In genomic region chr3:29311805-29312204, GRCh38 we compare ENCODE assay signal across 27 cellular contexts. TPM values are rescaled to one million over a fixed set of nuclear protein-coding genes. Genes with fewer than 3 reads are reported as not detected.
DNase-seq lines count a peak whose midpoint lies in the region; ATAC-seq and TF ChIP-seq lines count a peak whose summit lies in the region.
"Had no signal": no experiment of that assay in that cellular context is flagged by ENCODE, and none has a peak within 500 bp of the region (broad histone marks: within the 10 kb centered on the region; RNA-seq: fewer than 3 reads in every experiment).

No MANE protein-coding gene starts in this region.

- BruUV-seq in OCI-LY7 (replicated peaks; lab: Mats Ljungman, UMichigan) = no TSS peak

- no peak overlapping the region for H3K27ac ChIP-seq in OCI-LY7 (ENCODE audit: low read depth, low read length, poor library complexity, severe bottlenecking)
- peak overlapping the region in 2 of 4 donors; percentile 17 to 47 for H3K27ac ChIP-seq in tibial nerve
- H3K27ac ChIP-seq: A549, colonic mucosa, foreskin keratinocyte, Peyer's patch, SJCRH30, vagina had no signal

- H3K9me3 ChIP-seq in OCI-LY7 (ENCODE audit: low read length) (no peaks in the 10 kb centered on the region), tibial nerve (no peaks in the 10 kb centered on the region)
- H3K9me3 ChIP-seq: A549, colonic mucosa, Peyer's patch, SJCRH30, vagina had no signal

- CTCF ChIA-PET in OCI-LY7 (lab: Charles Lee; ENCODE audit: unreplicated experiment) = no interaction called here

- no peaks in the 10 kb centered on the region for H4K20me1 ChIP-seq in OCI-LY7 (ENCODE audit: insufficient read depth, low read length)

- no peak overlapping the region for H3K4me3 Mint-ChIP-seq in HFFc6
- H3K4me3 Mint-ChIP-seq: activated naive CD8-positive, alpha-beta T cell; CD4-positive, alpha-beta T cell; natural killer cell treated with Interleukin-12 subunit alpha and Interleukin-12 subunit beta and Interleukin-15 and Interleukin-18, amount 100 ng/mL, for 72 hours; stimulated activated naive B cell treated with anti-CD40 and anti-IgM and Interleukin-4, amounts not matched to agents 10 μg/mL and 1 μg/mL and 100 μg/mL, for 72 hours had no signal

- DNase-seq in AG08395 (ENCODE audit: low spot score) (peak; percentile 6), OCI-LY7 (ENCODE audit: low spot score) (no peak), fibroblast of the aortic adventitia (ENCODE audit: low read depth) (peak; percentile 47), sciatic nerve (ENCODE audit: low spot score) (no peak), HFFc6 (no peak), tibial nerve (ENCODE audit: low spot score in 2 of 2) (no peak)
- DNase-seq in activated naive CD4-positive, alpha-beta T cell treated with anti-CD3 and anti-CD28 coated beads, Interleukin-2, amount 50 U/mL, for 72 hours (ENCODE audit: low spot score in 2 of 2) = no peak
- DNase-seq: activated CD4-positive, alpha-beta T cell treated with anti-CD3 and anti-CD28 coated beads for 48 hours; anterior cingulate cortex; CD4-positive, alpha-beta T cell; colonic mucosa; effector memory CD4-positive, alpha-beta T cell; foreskin keratinocyte; head of caudate nucleus; MV-4-11; NCI-H1436; NCI-H2081; NCI-H2227 treated with DMSO at 0.1 percent for 48 hours; NCI-H69; Peyer's patch; SJCRH30; stimulated activated naive B cell treated with anti-CD40 and anti-IgM and Interleukin-4, amounts not matched to agents 10 μg/mL and 1 μg/mL and 100 μg/mL, for 72 hours had no signal

- intact Hi-C loops in OCI-LY7 (cut with micrococcal nuclease; ENCODE audit: unreplicated experiment) (no loop called here), sciatic nerve (cut with DNase I) (no loop called here)

- TF ChIP-seq POLR2A in tibial nerve (IDR thresholded peaks at IDR 0.05) = no peak

- no peak overlapping the region for H3K27ac Mint-ChIP-seq in HFFc6
- no peak overlapping the region for H3K27ac Mint-ChIP-seq in activated naive CD4-positive, alpha-beta T cell treated with anti-CD3 and anti-CD28 coated beads, Interleukin-2, amount 50 U/mL, for 72 hours
- H3K27ac Mint-ChIP-seq: activated naive CD8-positive, alpha-beta T cell; CD4-positive, alpha-beta T cell; natural killer cell treated with Interleukin-12 subunit alpha and Interleukin-12 subunit beta and Interleukin-15 and Interleukin-18, amount 100 ng/mL, for 72 hours; stimulated activated naive B cell treated with anti-CD40 and anti-IgM and Interleukin-4, amounts not matched to agents 10 μg/mL and 1 μg/mL and 100 μg/mL, for 72 hours had no signal

- no peaks in the 10 kb centered on the region for H3K36me3 ChIP-seq in OCI-LY7 (ENCODE audit: insufficient read depth, low read length)
- no peaks in the 10 kb centered on the region for H3K36me3 ChIP-seq in tibial nerve
- H3K36me3 ChIP-seq: colonic mucosa, Peyer's patch, SJCRH30, vagina had no signal

- no peaks in the 10 kb centered on the region for H3K9me3 Mint-ChIP-seq in HFFc6
- H3K9me3 Mint-ChIP-seq in activated naive CD4-positive, alpha-beta T cell treated with anti-CD3 and anti-CD28 coated beads, Interleukin-2, amount 50 U/mL, for 72 hours = no peaks in the 10 kb centered on the region
- H3K9me3 Mint-ChIP-seq: CD4-positive, alpha-beta T cell; stimulated activated naive B cell treated with anti-CD40 and anti-IgM and Interleukin-4, amounts not matched to agents 10 μg/mL and 1 μg/mL and 100 μg/mL, for 72 hours had no signal

- no peak overlapping the region for H3K4me3 ChIP-seq in OCI-LY7 (ENCODE audit: low read depth, low read length, poor library complexity, severe bottlenecking)
- H3K4me3 ChIP-seq in fibroblast of the aortic adventitia (ENCODE audit: low read depth, low read length) = no peak overlapping the region
- no peak overlapping the region for H3K4me3 ChIP-seq in tibial nerve
- H3K4me3 ChIP-seq: A549, colonic mucosa, Peyer's patch, SJCRH30, vagina had no signal

- H3K27me3 Mint-ChIP-seq in HFFc6 (ENCODE audit: insufficient read depth) = peaks cover 2% of the 10 kb centered on the region; the same call in 1 of the 2 replicates
- H3K27me3 Mint-ChIP-seq: CD4-positive, alpha-beta T cell; natural killer cell treated with Interleukin-12 subunit alpha and Interleukin-12 subunit beta and Interleukin-15 and Interleukin-18, amount 100 ng/mL, for 72 hours; stimulated activated naive B cell treated with anti-CD40 and anti-IgM and Interleukin-4, amounts not matched to agents 10 μg/mL and 1 μg/mL and 100 μg/mL, for 72 hours had no signal

- no peak for TF ChIP-seq EP300 in tibial nerve (IDR thresholded peaks at IDR 0.05)

- H3K4me2 ChIP-seq in OCI-LY7 (ENCODE audit: low read length) = peak overlapping the region; percentile 21; the same call in 1 of the 2 replicates
- H3K4me2 ChIP-seq: A549 had no signal

- H2AFZ ChIP-seq in OCI-LY7 (ENCODE audit: low read length) = no peak overlapping the region

- H3K4me1 ChIP-seq in OCI-LY7 (ENCODE audit: insufficient read depth, low read length, poor library complexity, severe bottlenecking) (no peaks in the 10 kb centered on the region), tibial nerve (peaks cover 0 to 73% (median 21%) of the 10 kb centered on the region in 4 donors)
- H3K4me1 ChIP-seq: A549, colonic mucosa, foreskin keratinocyte, Peyer's patch, SJCRH30 had no signal

- ATAC-seq in sciatic nerve (peak; percentile 49), HG03457 (IDR thresholded peaks at IDR 0.05; ENCODE audit: unreplicated experiment) (no peak)
- no peak for ATAC-seq in activated naive CD4-positive, alpha-beta T cell treated with anti-CD3 and anti-CD28 coated beads, Interleukin-2, amount 50 U/mL, for 72 hours
- ATAC-seq: A549; foreskin keratinocyte; natural killer cell treated with Interleukin-12 subunit alpha and Interleukin-12 subunit beta and Interleukin-15 and Interleukin-18, amount 100 ng/mL, for 72 hours; stimulated activated naive B cell treated with anti-CD40 and anti-IgM and Interleukin-4, amounts not matched to agents 10 μg/mL and 1 μg/mL and 100 μg/mL, for 72 hours had no signal

- TF ChIP-seq CTCF in OCI-LY7 (conservative IDR thresholded peaks at IDR 0.05; ENCODE audit: low read length) = no peak
- no peak for TF ChIP-seq CTCF in fibroblast of the aortic adventitia (IDR thresholded peaks at IDR 0.05; ENCODE audit: insufficient read depth, low read length)
- TF ChIP-seq CTCF in HFFc6 (IDR thresholded peaks at IDR 0.05) = no peak
- no peak for TF ChIP-seq CTCF in tibial nerve (IDR thresholded peaks at IDR 0.05)

- no peaks in the 10 kb centered on the region for H3K79me2 ChIP-seq in OCI-LY7 (ENCODE audit: insufficient read depth, low read depth, low read length)

- H3K9me2 ChIP-seq in OCI-LY7 (ENCODE audit: insufficient read depth, low read length) = no peaks in the 10 kb centered on the region; the same call in 1 of the 2 replicates

- POLR2A ChIA-PET in OCI-LY7 (lab: Charles Lee) = no interaction called here

- WGBS in tibial nerve, 2 donors = 28 to 45% methylated on average over 3 of the region's 3 CpGs

- H3K27me3 ChIP-seq in tibial nerve = no peaks in the 10 kb centered on the region
- H3K27me3 ChIP-seq: colonic mucosa, foreskin keratinocyte, Peyer's patch, SJCRH30, vagina had no signal

- peaks cover 47% of the 10 kb centered on the region for H3K4me1 Mint-ChIP-seq in HFFc6 (ENCODE audit: low read depth)
- H3K4me1 Mint-ChIP-seq: stimulated activated naive B cell treated with anti-CD40 and anti-IgM and Interleukin-4, amounts not matched to agents 10 μg/mL and 1 μg/mL and 100 μg/mL, for 72 hours had no signal

- no peaks in the 10 kb centered on the region; the same call in 1 of the 2 replicates for H3K36me3 Mint-ChIP-seq in HFFc6 (ENCODE audit: low read depth)
- no peaks in the 10 kb centered on the region for H3K36me3 Mint-ChIP-seq in activated naive CD4-positive, alpha-beta T cell treated with anti-CD3 and anti-CD28 coated beads, Interleukin-2, amount 50 U/mL, for 72 hours
- H3K36me3 Mint-ChIP-seq: activated naive CD8-positive, alpha-beta T cell; natural killer cell treated with Interleukin-12 subunit alpha and Interleukin-12 subunit beta and Interleukin-15 and Interleukin-18, amount 100 ng/mL, for 72 hours; stimulated activated naive B cell treated with anti-CD40 and anti-IgM and Interleukin-4, amounts not matched to agents 10 μg/mL and 1 μg/mL and 100 μg/mL, for 72 hours had no signal

RNA-seq across cellular contexts. Expression of gene RBMS3, which starts 30.9 kb away (rescaled TPM):
- 1.0 and 2.0 TPM in 2 replicates for total RNA-seq in OCI-LY7 (2014; rRNA removed; shearing (Covaris generic))
- total RNA-seq in OCI-LY7 (2022) = not detected in 2 replicates
- total RNA-seq in fibroblast of the aortic adventitia (ENCODE audit: low replicate concordance) = 68.4 and 84.1 TPM in 2 replicates
- total RNA-seq in sciatic nerve = 161 TPM
- 10 to 100 TPM; 22.8 to 46.9 (median 39.4) TPM for total RNA-seq in HFFc6 (2021; fragmentation: NEBNext Ultra II Directional; extraction: Animal tissue kit (Norgen Biotek cat#: 25700))
- total RNA-seq in activated naive CD4-positive, alpha-beta T cell treated with anti-CD3 and anti-CD28 coated beads, Interleukin-2, amount 50 U/mL, for 72 hours = 1 to 10 TPM in 1 of 2 donors, not detected in 1; 3.3 TPM
- total RNA-seq in tibial nerve = 100 to 1,000 TPM; 157 to 175 (median 161) TPM

Comparison
In these comparisons a context has a peak if more than half of its experiments do, and no peak if none do; other contexts are left out.
1. DNase-seq: peak in AG08395 (single experiment) and fibroblast of the aortic adventitia (single experiment); none in OCI-LY7 (single experiment), sciatic nerve (single experiment), HFFc6 (single experiment), activated naive CD4-positive, alpha-beta T cell treated with anti-CD3 and anti-CD28 coated beads, Interleukin-2, amount 50 U/mL, for 72 hours (0 of 2) and tibial nerve (0 of 2).
2. RNA of gene RBMS3, which starts 30.9 kb away (total RNA-seq): 157 to 175 TPM in tibial nerve, 161 TPM in sciatic nerve (single experiment), 68.4 to 84.1 TPM in fibroblast of the aortic adventitia and 22.8 to 46.9 TPM in HFFc6; 3.3 TPM in activated naive CD4-positive, alpha-beta T cell treated with anti-CD3 and anti-CD28 coated beads, Interleukin-2, amount 50 U/mL, for 72 hours and 1.0 to 2.0 TPM in OCI-LY7; every median in the first group is over 4 times any median in the second.